ENCODE assay signal across 28 cellular contexts in the genomic region with DNA sequence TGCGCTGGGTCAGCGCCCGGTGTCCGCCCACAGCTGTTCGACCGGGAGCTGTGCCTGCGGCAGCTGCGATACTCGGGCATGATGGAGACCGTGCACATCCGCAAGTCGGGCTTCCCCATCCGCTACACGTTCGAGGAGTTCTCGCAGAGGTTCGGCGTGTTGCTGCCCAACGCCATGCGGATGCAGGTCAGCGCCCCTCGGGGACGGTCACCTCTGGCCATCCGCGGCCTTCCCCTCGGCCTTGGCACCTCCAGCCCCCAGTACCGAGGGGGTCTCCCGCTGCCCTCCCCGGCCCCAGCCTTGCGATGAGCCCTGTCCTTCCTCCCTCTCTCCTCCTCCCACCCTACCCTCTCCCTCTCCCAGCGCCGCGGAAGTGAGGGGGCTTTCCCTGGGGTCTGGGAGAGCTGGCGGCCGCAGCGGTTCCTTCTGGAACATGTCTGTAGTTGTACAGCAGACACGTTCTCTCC. TPM values are rescaled to one million over a fixed set of nuclear protein-coding genes. Genes with fewer than 3 reads are reported as not detected.
DNase-seq lines count a peak whose midpoint lies in the region; ATAC-seq and TF ChIP-seq lines count a peak whose summit lies in the region.
"Had no signal": no experiment of that assay in that cellular context is flagged by ENCODE, and none has a peak within 500 bp of the region (broad histone marks: within the 10 kb centered on the region; RNA-seq: fewer than 3 reads in every experiment).

No MANE protein-coding gene starts in this region.

- POLR2A ChIA-PET in MCF 10A (lab: Yijun Ruan, JAX) = no interaction called here

- H2BK15ac ChIP-seq in neuronal stem cell (ENCODE audit: low read length) = peak overlapping the region; percentile 89

- H3K4me2 ChIP-seq in neuronal stem cell (ENCODE audit: insufficient read depth, low read length, poor library complexity, severe bottlenecking) = no peak overlapping the region
- H3K4me2 ChIP-seq: A549 had no signal

- no peak overlapping the region for H2AFZ ChIP-seq in neuronal stem cell (ENCODE audit: low read length)

- peak overlapping the region; percentile 71 for H3K14ac ChIP-seq in neuronal stem cell (ENCODE audit: low read length)

- BruUV-seq in MCF 10A (replicated peaks; lab: Mats Ljungman, UMichigan) = no TSS peak

- no peaks in the 10 kb centered on the region for H3K36me3 ChIP-seq in SJCRH30
- H3K36me3 ChIP-seq in neuronal stem cell (replicated peaks in 1 of 2; ENCODE audit: control insufficient read depth in 2 of 2, insufficient read depth in 2 of 2, low read length in 2 of 2) = no peaks in the 10 kb centered on the region
- H3K36me3 ChIP-seq: heart right ventricle, thyroid gland had no signal

- CTCF ChIA-PET in MCF 10A (lab: Yijun Ruan, JAX) = no interaction called here

- H3K9me3 Mint-ChIP-seq in activated T-cell treated with anti-CD3 and anti-CD28 coated beads, Interleukin-2, amount 50 U/mL, for 24 hours = no peaks in the 10 kb centered on the region
- no peaks in the 10 kb centered on the region for H3K9me3 Mint-ChIP-seq in type B pancreatic cell
- H3K9me3 Mint-ChIP-seq in MCF 10A (ENCODE audit: unreplicated experiment) = peaks cover 7% of the 10 kb centered on the region
- H3K9me3 Mint-ChIP-seq: activated T-helper 17 cell treated with anti-CD3 and anti-CD28 coated beads, Interleukin-2, amount 50 U/mL, for 72 hours had no signal

- no peak overlapping the region for H3K23ac ChIP-seq in neuronal stem cell (ENCODE audit: low read depth, low read length, poor library complexity)

- H3K4me1 ChIP-seq in SJCRH30 = no peaks in the 10 kb centered on the region
- no peaks in the 10 kb centered on the region for H3K4me1 ChIP-seq in neuronal stem cell (ENCODE audit: control insufficient read depth in 2 of 2, insufficient read depth in 1 of 2, low read depth in 1 of 2, low read length in 2 of 2)
- H3K4me1 ChIP-seq: A549, foreskin keratinocyte, thyroid gland had no signal

- peak overlapping the region; percentile 75 for H2BK5ac ChIP-seq in neuronal stem cell (ENCODE audit: low read length)

- peak overlapping the region; percentile 84 for H2AK5ac ChIP-seq in neuronal stem cell (ENCODE audit: low read depth, low read length)

- no peak overlapping the region for H3K9ac ChIP-seq in neuronal stem cell (ENCODE audit: low read depth, low read length, poor library complexity)

- no peaks in the 10 kb centered on the region for H3K4me1 Mint-ChIP-seq in activated T-cell treated with anti-CD3 and anti-CD28 coated beads, Interleukin-2, amount 50 U/mL, for 24 hours (ENCODE audit: low read depth)
- H3K4me1 Mint-ChIP-seq in type B pancreatic cell (ENCODE audit: unreplicated experiment) = no peaks in the 10 kb centered on the region
- H3K4me1 Mint-ChIP-seq in MCF 10A (ENCODE audit: insufficient read depth, unreplicated experiment) = no peaks in the 10 kb centered on the region
- H3K4me1 Mint-ChIP-seq: activated T-helper 17 cell treated with anti-CD3 and anti-CD28 coated beads, Interleukin-2, amount 50 U/mL, for 72 hours had no signal

- H3K27ac ChIP-seq in SJCRH30 (peak overlapping the region; percentile 80), neuronal stem cell (replicated peaks; ENCODE audit: low read length) (no peak overlapping the region)
- H3K27ac ChIP-seq: A549, foreskin keratinocyte, heart right ventricle, thyroid gland had no signal

- no peak overlapping the region for H4K91ac ChIP-seq in neuronal stem cell (ENCODE audit: low read depth, low read length, poor library complexity)

- H3K27me3 ChIP-seq in SJCRH30 (no peaks in the 10 kb centered on the region), neuronal stem cell (ENCODE audit: control insufficient read depth in 3 of 3, insufficient read depth in 3 of 3, low read depth in 1 of 3, low read length in 3 of 3) (no peaks in the 10 kb centered on the region)
- H3K27me3 ChIP-seq: heart right ventricle, thyroid gland had no signal

- ATAC-seq in HG02798 (IDR thresholded peaks at IDR 0.05; ENCODE audit: poor library complexity, unreplicated experiment) = no peak
- ATAC-seq: A549; activated T-helper 17 cell treated with anti-CD3 and anti-CD28 coated beads, Interleukin-2, amount 50 U/mL, for 72 hours; foreskin keratinocyte; HCT116; SK-N-SH treated with all-trans-retinoic acid at 6 μM for 48 hours had no signal

- no peaks in the 10 kb centered on the region for H3K36me3 Mint-ChIP-seq in activated T-cell treated with anti-CD3 and anti-CD28 coated beads, Interleukin-2, amount 50 U/mL, for 24 hours (ENCODE audit: low read depth)
- H3K36me3 Mint-ChIP-seq in type B pancreatic cell = no peaks in the 10 kb centered on the region
- H3K36me3 Mint-ChIP-seq in MCF 10A (ENCODE audit: insufficient read depth, unreplicated experiment) = no peaks in the 10 kb centered on the region
- H3K36me3 Mint-ChIP-seq: naive B cell had no signal

- no peaks in the 10 kb centered on the region for H3K79me1 ChIP-seq in neuronal stem cell (ENCODE audit: low read depth, low read length)

- no peak overlapping the region for H2BK12ac ChIP-seq in neuronal stem cell (ENCODE audit: low read length)

- DNase-seq in activated T-cell treated with anti-CD3 and anti-CD28 coated beads, Interleukin-2, amount 50 U/mL, for 24 hours = peak; percentile 21
- no peak for DNase-seq in activated T-cell treated with anti-CD3 and anti-CD28 coated beads for 4 hours
- DNase-seq in SJCRH30 = peak; percentile 60 to 61
- DNase-seq in neuronal stem cell (ENCODE audit: low spot score) = no peak
- peak; percentile 68 for DNase-seq in type B pancreatic cell (ENCODE audit: extremely low spot score, unreplicated experiment)
- DNase-seq in dermis blood vessel endothelial cell = no peak
- no peak for DNase-seq in MCF 10A (ENCODE audit: unreplicated experiment)
- DNase-seq: activated CD4-positive, alpha-beta T cell treated with anti-CD3 and anti-CD28 coated beads for 4 hours; DMS79; effector memory CD4-positive, alpha-beta T cell; foreskin keratinocyte; heart right ventricle; left colon; mesendoderm; naive B cell; NCI-H1092 treated with DMSO at 0.1 percent for 48 hours; NCI-H1930; retina; stimulated activated CD4-positive, alpha-beta T cell treated with anti-CD3 and anti-CD28 coated beads, Interleukin-12 subunit alpha, Interleukin-12 subunit beta, amount 100 ng/mL, for 4 hours; stimulated activated CD4-positive, alpha-beta T cell treated with anti-CD3 and anti-CD28 coated beads, Interleukin-4, amount 100 ng/mL, for 24 hours; thyroid gland had no signal

- H3K4ac ChIP-seq in neuronal stem cell (ENCODE audit: low read length) = no peak overlapping the region

- intact Hi-C loops in MCF 10A (cut with micrococcal nuclease) = no loop called here

- TF ChIP-seq CTCF in type B pancreatic cell (conservative IDR thresholded peaks at IDR 0.05) (no peak), MCF 10A (IDR thresholded peaks at IDR 0.05; ENCODE audit: unreplicated experiment) (no peak)

- no peak overlapping the region for H3K18ac ChIP-seq in neuronal stem cell (ENCODE audit: low read length)

- WGBS in neuronal stem cell (ENCODE audit: extremely low coverage in 2 of 2, insufficient read length in 2 of 2, insufficient replicate concordance in 1 of 2), 2 donors = no CpG with 5 or more reads among the region's 37 CpGs

- no peak overlapping the region for H3K27ac Mint-ChIP-seq in activated T-cell treated with anti-CD3 and anti-CD28 coated beads, Interleukin-2, amount 50 U/mL, for 24 hours
- H3K27ac Mint-ChIP-seq in type B pancreatic cell = no peak overlapping the region
- no peak overlapping the region for H3K27ac Mint-ChIP-seq in MCF 10A (ENCODE audit: low read depth, unreplicated experiment)
- H3K27ac Mint-ChIP-seq: activated T-helper 17 cell treated with anti-CD3 and anti-CD28 coated beads, Interleukin-2, amount 50 U/mL, for 72 hours had no signal

- H3K4me3 ChIP-seq in SJCRH30 (peak overlapping the region; percentile 69), neuronal stem cell (ENCODE audit: low read length in 2 of 2) (no peak overlapping the region)
- H3K4me3 ChIP-seq: A549, heart right ventricle, thyroid gland had no signal

- no peak overlapping the region for H4K8ac ChIP-seq in neuronal stem cell (ENCODE audit: low read depth, low read length)

- H3K9me3 ChIP-seq in SJCRH30 (replicated peaks) (no peaks in the 10 kb centered on the region), neuronal stem cell (replicated peaks in 1 of 2; ENCODE audit: control insufficient read depth in 2 of 2, insufficient read depth in 1 of 2, low read depth in 1 of 2, low read length in 2 of 2) (no peaks in the 10 kb centered on the region)
- H3K9me3 ChIP-seq: A549, thyroid gland had no signal

- no peak overlapping the region for H3K4me3 Mint-ChIP-seq in activated T-cell treated with anti-CD3 and anti-CD28 coated beads, Interleukin-2, amount 50 U/mL, for 24 hours
- H3K4me3 Mint-ChIP-seq in type B pancreatic cell (no peak overlapping the region), MCF 10A (ENCODE audit: unreplicated experiment) (no peak overlapping the region)
- H3K4me3 Mint-ChIP-seq: activated T-helper 17 cell treated with anti-CD3 and anti-CD28 coated beads, Interleukin-2, amount 50 U/mL, for 72 hours; naive B cell had no signal

- H3K27me3 Mint-ChIP-seq in activated T-cell treated with anti-CD3 and anti-CD28 coated beads, Interleukin-2, amount 50 U/mL, for 24 hours = no peaks in the 10 kb centered on the region
- peaks cover 2% of the 10 kb centered on the region for H3K27me3 Mint-ChIP-seq in type B pancreatic cell
- no peaks in the 10 kb centered on the region for H3K27me3 Mint-ChIP-seq in MCF 10A (ENCODE audit: insufficient read depth, unreplicated experiment)
- H3K27me3 Mint-ChIP-seq: activated T-helper 17 cell treated with anti-CD3 and anti-CD28 coated beads, Interleukin-2, amount 50 U/mL, for 72 hours; naive B cell had no signal

- H2BK120ac ChIP-seq in neuronal stem cell (ENCODE audit: low read depth, low read length) = no peak overlapping the region

RNA-seq across cellular contexts. Expression of a gene that starts 53.2 kb away (rescaled TPM):
- 0.18 TPM in 1 of 2 replicates, not detected in the other for total RNA-seq in SJCRH30 (2014; rRNA removed; shearing (Covaris generic))
- polyA plus RNA-seq in neuronal stem cell (2013, experiment 1 of 2) = 0.06 TPM
- polyA plus RNA-seq in neuronal stem cell (2013, experiment 2 of 2) = 0.04 TPM
- total RNA-seq in type B pancreatic cell (ENCODE audit: low replicate concordance) = 0.19 TPM in 1 of 2 replicates, not detected in the other
- not detected in 2 replicates for total RNA-seq in dermis blood vessel endothelial cell
- total RNA-seq in MCF 10A (2022) = not detected in 2 replicates
- total RNA-seq: activated T-helper 17 cell treated with anti-CD3 and anti-CD28 coated beads, Interleukin-2, amount 50 U/mL, for 72 hours; foreskin keratinocyte; omental fat pad; T-helper 2 cell treated with Interferon-gamma antibody and Interleukin-4, amounts not matched to agents 100 ng/mL and 5 ng/mL, for 36 hours; thyroid gland had no signal
- polyA plus RNA-seq: A549, foreskin keratinocyte had no signal

RNA-seq across cellular contexts. Expression of a gene that starts 57.3 kb away (rescaled TPM):
- 2.7 and 3.7 TPM in 2 replicates for total RNA-seq in SJCRH30 (2014; rRNA removed; shearing (Covaris generic))
- not detected for polyA plus RNA-seq in neuronal stem cell (2013, experiment 1 of 2)
- polyA plus RNA-seq in neuronal stem cell (2013, experiment 2 of 2) = 0.03 TPM
- total RNA-seq in type B pancreatic cell (ENCODE audit: low replicate concordance) (1.7 and 5.0 TPM in 2 replicates), dermis blood vessel endothelial cell (0.09 TPM in 1 of 2 replicates, not detected in the other), MCF 10A (2022) (not detected in 2 replicates)
- total RNA-seq: foreskin keratinocyte had no signal

Comparison
In these comparisons a context has a peak if more than half of its experiments do, and no peak if none do; other contexts are left out.
1. DNase-seq: peak in activated T-cell treated with anti-CD3 and anti-CD28 coated beads, Interleukin-2, amount 50 U/mL, for 24 hours (single experiment), SJCRH30 (2 of 2) and type B pancreatic cell (single experiment); none in activated T-cell treated with anti-CD3 and anti-CD28 coated beads for 4 hours (single experiment), neuronal stem cell (single experiment), dermis blood vessel endothelial cell (single experiment) and MCF 10A (single experiment).